ENCODE assay signal across 21 cellular contexts in genomic region chr14:105849933-105850626, GRCh38.
"Had no signal": no experiment of that assay in that cellular context is flagged by ENCODE, and none has a peak within 500 bp of the region (broad histone marks: within the 10 kb centered on the region; RNA-seq: fewer than 3 reads in every experiment).

No MANE protein-coding gene starts in this region.

- H3K36me3 ChIP-seq: ascending aorta, heart left ventricle, left lung, pancreas, transverse colon had no signal

- H3K9me3 Mint-ChIP-seq: activated naive CD8-positive, alpha-beta T cell treated with anti-CD3 and anti-CD28 coated beads, Interleukin-2, amount 10 ng/mL, durations not matched to agents 7 days and 5 days; activated T-cell treated with anti-CD3 and anti-CD28 coated beads, Interleukin-2, amount 50 U/mL, for 4 hours had no signal

- DNase-seq: activated CD4-positive, alpha-beta T cell treated with anti-CD3 and anti-CD28 coated beads for 48 hours; effector CD8-positive, alpha-beta T cell; islet precursor cell; mesenchymal stem cell; small intestine; stimulated activated naive CD4-positive, alpha-beta T cell; substantia nigra; T-helper 1 cell; transverse colon had no signal

- H3K27ac ChIP-seq: ascending aorta, heart left ventricle, left lung, pancreas, SK-N-MC, transverse colon, VCaP had no signal

- H3K4me3 ChIP-seq: ascending aorta, heart left ventricle, left lung, pancreas, SK-N-MC, transverse colon had no signal

- ATAC-seq: activated T-cell treated with anti-CD3 and anti-CD28 coated beads, Interleukin-2, amount 50 U/mL, for 4 hours; heart left ventricle; left lung; pancreas had no signal

- H3K27ac Mint-ChIP-seq: activated naive CD8-positive, alpha-beta T cell treated with anti-CD3 and anti-CD28 coated beads, Interleukin-2, amount 10 ng/mL, durations not matched to agents 7 days and 5 days had no signal

- H3K27me3 ChIP-seq: ascending aorta, transverse colon had no signal

- H3K4me1 ChIP-seq: ascending aorta, heart left ventricle, left lung, pancreas, transverse colon had no signal

- H3K27me3 Mint-ChIP-seq: activated naive CD8-positive, alpha-beta T cell treated with anti-CD3 and anti-CD28 coated beads, Interleukin-2, amount 10 ng/mL, durations not matched to agents 7 days and 5 days had no signal

- H3K4me3 Mint-ChIP-seq: activated naive CD8-positive, alpha-beta T cell treated with anti-CD3 and anti-CD28 coated beads, Interleukin-2, amount 10 ng/mL, durations not matched to agents 7 days and 5 days; activated T-cell treated with anti-CD3 and anti-CD28 coated beads, Interleukin-2, amount 50 U/mL, for 4 hours; neural crest cell had no signal

- H3K9me3 ChIP-seq: ascending aorta, left lung, pancreas, transverse colon had no signal

- FAIRE-seq: bronchial epithelial cell, colon, frontal cortex, pancreas, small intestine had no signal

- H3K4me1 Mint-ChIP-seq: neural crest cell had no signal
